In genomic region chr16:46947900-46948547, GRCh38 we compare ENCODE assay signal across 8 cellular contexts. TPM values are rescaled to one million over a fixed set of nuclear protein-coding genes. Genes with fewer than 3 reads are reported as not detected.
DNase-seq lines count a peak whose midpoint lies in the region; ATAC-seq and TF ChIP-seq lines count a peak whose summit lies in the region.

No MANE protein-coding gene starts in this region.

- DNase-seq in activated CD4-positive, alpha-beta T cell treated with anti-CD3 and anti-CD28 coated beads for 36 hours: peak; percentile 56
- DNase-seq in activated CD4-positive, alpha-beta T cell treated with anti-CD3 and anti-CD28 coated beads for 1 hour: no peak
- DNase-seq in NCI-H226 (peak; percentile 10), cortex of kidney (lab: John Stamatoyannopoulos, UW) (no peak)
- peak; percentile 23 for DNase-seq in activated T-cell treated with anti-CD3 and anti-CD28 coated beads, Interleukin-2, amount 50 U/mL, for 1 hour
- peak; percentile 12 for DNase-seq in stimulated activated CD4-positive, alpha-beta T cell treated with anti-CD3 and anti-CD28 coated beads, Interleukin-1b, Interleukin-23, amount 100 ng/mL, for 48 hours

- no peak overlapping the region for H3K27ac ChIP-seq in gastroesophageal sphincter

- H3K27me3 ChIP-seq in gastroesophageal sphincter: no peaks in the 10 kb centered on the region

- intact Hi-C loops in activated CD4-positive, alpha-beta T cell treated with anti-CD3 and anti-CD28 coated beads for 36 hours (cut with DNase I, micrococcal nuclease): loop anchor here (1.0 to 5.0 kb wide), 10 partner anchors 25 to 1217 kb away; partner anchors contain the start of genes DNAJA2 (in 1 of the 2), ITFG1 (in 1 of the 2), NETO2 (in 1 of the 2) and PHKB (in 1 of the 2)

- H3K4me1 ChIP-seq in gastroesophageal sphincter: no peaks in the 10 kb centered on the region

- no peak for TF ChIP-seq EP300 in gastroesophageal sphincter (IDR thresholded peaks at IDR 0.05)

- no peak overlapping the region for H3K4me3 ChIP-seq in gastroesophageal sphincter

- H3K36me3 Mint-ChIP-seq in activated CD4-positive, alpha-beta T cell treated with anti-CD3 and anti-CD28 coated beads for 36 hours (ENCODE audit: low read depth): no peaks in the 10 kb centered on the region

- H3K27me3 Mint-ChIP-seq in activated CD4-positive, alpha-beta T cell treated with anti-CD3 and anti-CD28 coated beads for 36 hours: no peaks in the 10 kb centered on the region

- TF ChIP-seq CTCF in gastroesophageal sphincter (IDR thresholded peaks at IDR 0.05): peak in 3 of 4 experiments; percentile 21 to 33 (median 24)

- POLR2A ChIA-PET in activated CD4-positive, alpha-beta T cell treated with anti-CD3 and anti-CD28 coated beads for 36 hours (lab: Charles Lee): interaction anchor here (0.6 kb wide), 1 partner anchor 67 kb away, joined by 3 read pairs; no protein-coding TSS in a partner anchor

- ATAC-seq in activated CD4-positive, alpha-beta T cell treated with anti-CD3 and anti-CD28 coated beads for 36 hours: peak; percentile 64
- peak; percentile 68 for ATAC-seq in HG02623 (IDR thresholded peaks at IDR 0.05; ENCODE audit: unreplicated experiment)
- ATAC-seq in gastroesophageal sphincter: no peak

- no peak for TF ChIP-seq POLR2A in gastroesophageal sphincter (IDR thresholded peaks at IDR 0.05)

- WGBS in gastroesophageal sphincter (ENCODE audit: low coverage in 1 of 2), 2 donors: 90 to 92% methylated on average over 2 of the region's 7 CpGs

- peak overlapping the region; percentile 70 for H3K27ac Mint-ChIP-seq in activated CD4-positive, alpha-beta T cell treated with anti-CD3 and anti-CD28 coated beads for 36 hours

- H3K9me3 ChIP-seq in gastroesophageal sphincter: no peaks in the 10 kb centered on the region

- H3K36me3 ChIP-seq in gastroesophageal sphincter: no peaks in the 10 kb centered on the region

- no peak overlapping the region for H3K4me3 Mint-ChIP-seq in activated CD4-positive, alpha-beta T cell treated with anti-CD3 and anti-CD28 coated beads for 36 hours

- no peaks in the 10 kb centered on the region for H3K9me3 Mint-ChIP-seq in activated CD4-positive, alpha-beta T cell treated with anti-CD3 and anti-CD28 coated beads for 36 hours (ENCODE audit: low read depth)

- CTCF ChIA-PET in activated CD4-positive, alpha-beta T cell treated with anti-CD3 and anti-CD28 coated beads for 36 hours (lab: Charles Lee): interaction anchor here (0.8 to 1.9 kb wide), 12 partner anchors 9 to 1405 kb away, joined by 3 to 8 read pairs (median 3); partner anchors contain the start of gene DNAJA2

- H3K4me1 Mint-ChIP-seq in activated CD4-positive, alpha-beta T cell treated with anti-CD3 and anti-CD28 coated beads for 36 hours: peaks cover 22% of the 10 kb centered on the region

RNA-seq across cellular contexts. Expression of gene DNAJA2, which starts 25.4 kb away (rescaled TPM):
- total RNA-seq in activated CD4-positive, alpha-beta T cell treated with anti-CD3 and anti-CD28 coated beads for 36 hours: 10 to 100 TPM; 57.2 to 71.2 TPM
- total RNA-seq in gastroesophageal sphincter: 10 to 100 TPM; 65.7 to 97.0 (median 72.0) TPM

Comparison
In these comparisons a context has a peak if more than half of its experiments do, and no peak if none do; other contexts are left out.
1. DNase-seq: peak in activated CD4-positive, alpha-beta T cell treated with anti-CD3 and anti-CD28 coated beads for 36 hours (single experiment), NCI-H226 (single experiment), activated T-cell treated with anti-CD3 and anti-CD28 coated beads, Interleukin-2, amount 50 U/mL, for 1 hour (single experiment) and stimulated activated CD4-positive, alpha-beta T cell treated with anti-CD3 and anti-CD28 coated beads, Interleukin-1b, Interleukin-23, amount 100 ng/mL, for 48 hours (single experiment); none in activated CD4-positive, alpha-beta T cell treated with anti-CD3 and anti-CD28 coated beads for 1 hour (single experiment) and cortex of kidney (single experiment).